1 cellular context compared by ENCODE assay signal in genomic region chr1:15820478-15820877, GRCh38.
TF ChIP-seq lines count a peak whose summit lies in the region.

No MANE protein-coding gene starts in this region.

TF ChIP-seq in K562, 482 proteins besides CTCF, POLR2A, EP300 and RAD21 (continued from another document):
- TF ChIP-seq NR0B1 (IDR thresholded peaks at IDR 0.05; ENCODE audit: partially characterized antibody) (no peak), VEZF1 (CRISPR knock-in tag; IDR thresholded peaks at IDR 0.05) (no peak), RNF2 (IDR thresholded peaks at IDR 0.05) (no peak), NFXL1 (CRISPR knock-in tag; IDR thresholded peaks at IDR 0.05) (no peak), CREB1 (IDR thresholded peaks at IDR 0.05) (no peak), CREB1 (CRISPR knock-in tag; IDR thresholded peaks at IDR 0.05) (no peak), PURB (CRISPR knock-in tag; IDR thresholded peaks at IDR 0.05; ENCODE audit: low read depth) (no peak), GTF2F1 (IDR thresholded peaks at IDR 0.05; ENCODE audit: low read depth, low read length) (no peak), KAT8 (IDR thresholded peaks at IDR 0.05; ENCODE audit: low read depth) (no peak), BCOR (IDR thresholded peaks at IDR 0.05) (peak; percentile 61), NR2C2 (CRISPR knock-in tag; IDR thresholded peaks at IDR 0.05) (no peak), NR2C2 (tag; IDR thresholded peaks at IDR 0.05) (no peak), RNF219 (CRISPR knock-in tag; IDR thresholded peaks at IDR 0.05) (no peak), TAF7 (tag; IDR thresholded peaks at IDR 0.05) (no peak), SMAD4 (CRISPR knock-in tag; conservative IDR thresholded peaks at IDR 0.05) (no peak), KDM1A (IDR thresholded peaks at IDR 0.05) (0 out of 4 replicates have a peak, but pooled peaks have one; percentile 12 to 16), MTA3 (IDR thresholded peaks at IDR 0.05; ENCODE audit: borderline replicate concordance) (no peak), ZNF586 (CRISPR knock-in tag; conservative IDR thresholded peaks at IDR 0.05) (no peak), KAT7 (CRISPR knock-in tag; IDR thresholded peaks at IDR 0.05; ENCODE audit: borderline replicate concordance) (no peak), ZNF79 (CRISPR knock-in tag; IDR thresholded peaks at IDR 0.05; ENCODE audit: low read depth) (no peak), ZNF121 (CRISPR knock-in tag; conservative IDR thresholded peaks at IDR 0.05) (peak; percentile 99), ZEB2 (IDR thresholded peaks at IDR 0.05) (no peak), NR2F6 (CRISPR knock-in tag; IDR thresholded peaks at IDR 0.05) (no peak), RBM25 (IDR thresholded peaks at IDR 0.05; ENCODE audit: low read depth, low read length, severe bottlenecking) (peak; percentile 40)
- TF ChIP-seq, protein P1, sequence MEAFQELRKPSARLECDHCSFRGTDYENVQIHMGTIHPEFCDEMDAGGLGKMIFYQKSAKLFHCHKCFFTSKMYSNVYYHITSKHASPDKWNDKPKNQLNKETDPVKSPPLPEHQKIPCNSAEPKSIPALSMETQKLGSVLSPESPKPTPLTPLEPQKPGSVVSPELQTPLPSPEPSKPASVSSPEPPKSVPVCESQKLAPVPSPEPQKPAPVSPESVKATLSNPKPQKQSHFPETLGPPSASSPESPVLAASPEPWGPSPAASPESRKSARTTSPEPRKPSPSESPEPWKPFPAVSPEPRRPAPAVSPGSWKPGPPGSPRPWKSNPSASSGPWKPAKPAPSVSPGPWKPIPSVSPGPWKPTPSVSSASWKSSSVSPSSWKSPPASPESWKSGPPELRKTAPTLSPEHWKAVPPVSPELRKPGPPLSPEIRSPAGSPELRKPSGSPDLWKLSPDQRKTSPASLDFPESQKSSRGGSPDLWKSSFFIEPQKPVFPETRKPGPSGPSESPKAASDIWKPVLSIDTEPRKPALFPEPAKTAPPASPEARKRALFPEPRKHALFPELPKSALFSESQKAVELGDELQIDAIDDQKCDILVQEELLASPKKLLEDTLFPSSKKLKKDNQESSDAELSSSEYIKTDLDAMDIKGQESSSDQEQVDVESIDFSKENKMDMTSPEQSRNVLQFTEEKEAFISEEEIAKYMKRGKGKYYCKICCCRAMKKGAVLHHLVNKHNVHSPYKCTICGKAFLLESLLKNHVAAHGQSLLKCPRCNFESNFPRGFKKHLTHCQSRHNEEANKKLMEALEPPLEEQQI (IDR thresholded peaks at IDR 0.05) = no peak
- TF ChIP-seq, protein P2, sequence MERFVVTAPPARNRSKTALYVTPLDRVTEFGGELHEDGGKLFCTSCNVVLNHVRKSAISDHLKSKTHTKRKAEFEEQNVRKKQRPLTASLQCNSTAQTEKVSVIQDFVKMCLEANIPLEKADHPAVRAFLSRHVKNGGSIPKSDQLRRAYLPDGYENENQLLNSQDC (CRISPR knock-in tag; IDR thresholded peaks at IDR 0.05) = no peak
- TF ChIP-seq, protein P3, sequence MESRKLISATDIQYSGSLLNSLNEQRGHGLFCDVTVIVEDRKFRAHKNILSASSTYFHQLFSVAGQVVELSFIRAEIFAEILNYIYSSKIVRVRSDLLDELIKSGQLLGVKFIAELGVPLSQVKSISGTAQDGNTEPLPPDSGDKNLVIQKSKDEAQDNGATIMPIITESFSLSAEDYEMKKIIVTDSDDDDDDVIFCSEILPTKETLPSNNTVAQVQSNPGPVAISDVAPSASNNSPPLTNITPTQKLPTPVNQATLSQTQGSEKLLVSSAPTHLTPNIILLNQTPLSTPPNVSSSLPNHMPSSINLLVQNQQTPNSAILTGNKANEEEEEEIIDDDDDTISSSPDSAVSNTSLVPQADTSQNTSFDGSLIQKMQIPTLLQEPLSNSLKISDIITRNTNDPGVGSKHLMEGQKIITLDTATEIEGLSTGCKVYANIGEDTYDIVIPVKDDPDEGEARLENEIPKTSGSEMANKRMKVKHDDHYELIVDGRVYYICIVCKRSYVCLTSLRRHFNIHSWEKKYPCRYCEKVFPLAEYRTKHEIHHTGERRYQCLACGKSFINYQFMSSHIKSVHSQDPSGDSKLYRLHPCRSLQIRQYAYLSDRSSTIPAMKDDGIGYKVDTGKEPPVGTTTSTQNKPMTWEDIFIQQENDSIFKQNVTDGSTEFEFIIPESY (CRISPR knock-in tag; IDR thresholded peaks at IDR 0.05) = no peak
- TF ChIP-seq, protein P4, sequence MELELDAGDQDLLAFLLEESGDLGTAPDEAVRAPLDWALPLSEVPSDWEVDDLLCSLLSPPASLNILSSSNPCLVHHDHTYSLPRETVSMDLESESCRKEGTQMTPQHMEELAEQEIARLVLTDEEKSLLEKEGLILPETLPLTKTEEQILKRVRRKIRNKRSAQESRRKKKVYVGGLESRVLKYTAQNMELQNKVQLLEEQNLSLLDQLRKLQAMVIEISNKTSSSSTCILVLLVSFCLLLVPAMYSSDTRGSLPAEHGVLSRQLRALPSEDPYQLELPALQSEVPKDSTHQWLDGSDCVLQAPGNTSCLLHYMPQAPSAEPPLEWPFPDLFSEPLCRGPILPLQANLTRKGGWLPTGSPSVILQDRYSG (tag; conservative IDR thresholded peaks at IDR 0.05; ENCODE audit: low read depth) = no peak
